ENCODE assay signal across 8 cellular contexts in genomic region chr7:112207106-112207592, GRCh38. TPM values are rescaled to one million over a fixed set of nuclear protein-coding genes. Genes with fewer than 3 reads are reported as not detected.
DNase-seq lines count a peak whose midpoint lies in the region; ATAC-seq, FAIRE-seq and TF ChIP-seq lines count a peak whose summit lies in the region.

No MANE protein-coding gene starts in this region.

- no CpG with 5 or more reads among the region's 8 CpGs for WGBS in iPS DF 6.9 (ENCODE audit: insufficient coverage, insufficient read length)
- 0 to 1% (median 1%) methylated on average over 8 of the region's 8 CpGs for WGBS in small intestine, 3 donors

- peaks cover 6% of the 10 kb centered on the region for H3K36me3 Mint-ChIP-seq in activated B cell treated with CpG ODN at 0.5 μM for 24 hours (ENCODE audit: low read depth)

- intact Hi-C loops in activated B cell treated with CpG ODN at 0.5 μM for 24 hours (cut with micrococcal nuclease) = loop anchor here (10.0 kb wide), 1 partner anchor 588 kb away; the partner anchor contains the start of gene TMEM168

- H3K27me3 Mint-ChIP-seq in activated B cell treated with CpG ODN at 0.5 μM for 24 hours = peaks cover 19% of the 10 kb centered on the region

- H3K27me3 ChIP-seq in BE2C = no peaks in the 10 kb centered on the region
- H3K27me3 ChIP-seq in H7 (ENCODE audit: control insufficient read depth, insufficient read depth, low read length) = no peaks in the 10 kb centered on the region
- H3K27me3 ChIP-seq in iPS DF 6.9 (ENCODE audit: control insufficient read depth, insufficient read depth, low read length) = no peaks in the 10 kb centered on the region
- peaks cover 0 to 2% of the 10 kb centered on the region in 2 donors for H3K27me3 ChIP-seq in small intestine (ENCODE audit: control insufficient read depth in 2 of 2, insufficient read depth in 2 of 2, low read length in 2 of 2)

- H3K4me1 ChIP-seq in BE2C (no peaks in the 10 kb centered on the region), iPS DF 6.9 (ENCODE audit: control insufficient read depth, insufficient read depth, low read length) (no peaks in the 10 kb centered on the region; the same call in 1 of the 2 replicates), small intestine (ENCODE audit: control insufficient read depth in 2 of 2, insufficient read depth in 1 of 2, low read depth in 1 of 2, low read length in 1 of 2) (peaks cover 0 to 12% of the 10 kb centered on the region in 2 donors)

- H3K4me1 Mint-ChIP-seq in activated B cell treated with CpG ODN at 0.5 μM for 24 hours = peaks cover 40% of the 10 kb centered on the region

- H3K4me3 ChIP-seq in BE2C (ENCODE audit: low read depth, low read length) = peak overlapping the region; percentile 97
- peak overlapping the region; percentile 92 for H3K4me3 ChIP-seq in H7 (ENCODE audit: insufficient read depth, low read depth, low read length)
- H3K4me3 ChIP-seq in iPS DF 6.9 (ENCODE audit: low read length) = peak overlapping the region; percentile 99; the same call in 1 of the 2 replicates
- H3K4me3 ChIP-seq in small intestine (ENCODE audit: low read depth in 1 of 2, low read length in 2 of 2) = peak overlapping the region; percentile 71 to 83

- H3K27ac Mint-ChIP-seq in activated B cell treated with CpG ODN at 0.5 μM for 24 hours = peak overlapping the region; percentile 83

- H3K9me3 Mint-ChIP-seq in activated B cell treated with CpG ODN at 0.5 μM for 24 hours = no peaks in the 10 kb centered on the region

- peak overlapping the region; percentile 97 for H3K4me3 Mint-ChIP-seq in activated B cell treated with CpG ODN at 0.5 μM for 24 hours

- CTCF ChIA-PET in activated B cell treated with CpG ODN at 0.5 μM for 24 hours (lab: Charles Lee) = no interaction called here

- no peaks in the 10 kb centered on the region for H3K36me3 ChIP-seq in BE2C
- H3K36me3 ChIP-seq in H7 (replicated peaks; ENCODE audit: control insufficient read depth, insufficient read depth, low read length) = no peaks in the 10 kb centered on the region
- no peaks in the 10 kb centered on the region for H3K36me3 ChIP-seq in iPS DF 6.9 (ENCODE audit: control insufficient read depth, insufficient read depth, low read length)
- no peaks in the 10 kb centered on the region for H3K36me3 ChIP-seq in small intestine (ENCODE audit: control insufficient read depth in 2 of 2, insufficient read depth in 2 of 2, low read length in 2 of 2)

- DNase-seq in BE2C (no peak), H7 (no peak), activated B cell treated with CpG ODN at 0.5 μM for 24 hours (no peak), iPS DF 6.9 (ENCODE audit: low read depth, low spot score) (no peak), small intestine (peak; percentile 29), NCI-H1105 treated with DMSO at 0.1 percent for 48 hours (lab: John Stamatoyannopoulos, UW) (no peak), DMS153 (lab: John Stamatoyannopoulos, UW) (no peak)

- H3K9me3 ChIP-seq in BE2C (no peaks in the 10 kb centered on the region), iPS DF 6.9 (ENCODE audit: control insufficient read depth, insufficient read depth, low read length) (no peaks in the 10 kb centered on the region), small intestine (ENCODE audit: control insufficient read depth, low read depth) (no peaks in the 10 kb centered on the region)

- no peak overlapping the region for H3K27ac ChIP-seq in iPS DF 6.9 (ENCODE audit: low read length)
- H3K27ac ChIP-seq in small intestine (ENCODE audit: low read depth in 1 of 2, low read length in 1 of 2) = peak overlapping the region; percentile 56 to 92

- ATAC-seq in activated B cell treated with CpG ODN at 0.5 μM for 24 hours (ENCODE audit: low read depth) (no peak), HG02678 (IDR thresholded peaks at IDR 0.05; ENCODE audit: unreplicated experiment) (no peak)

- POLR2A ChIA-PET in activated B cell treated with CpG ODN at 0.5 μM for 24 hours (lab: Charles Lee) = interaction anchor here (1.3 kb wide), 1 partner anchor 243 kb away, joined by 17 read pairs; the partner anchor contains the start of gene IFRD1

- TF ChIP-seq CTCF in BE2C (IDR thresholded peaks at IDR 0.05; ENCODE audit: low read depth, low read length) (no peak), activated B cell treated with CpG ODN at 0.5 μM for 24 hours (IDR thresholded peaks at IDR 0.05) (no peak)

- FAIRE-seq in small intestine (lab: Jason Lieb, UNC) = no peak

RNA-seq across cellular contexts. Expression of gene ZNF277, which starts 0.7 kb away (rescaled TPM):
- polyA plus RNA-seq in BE2C (2012; ENCODE audit: insufficient read depth, insufficient read length, low read depth) = 14.8 TPM
- total RNA-seq in H7 (2014; rRNA removed; shearing (Covaris generic)) = 29.8 and 43.3 TPM in 2 replicates
- total RNA-seq in activated B cell treated with CpG ODN at 0.5 μM for 24 hours = 12.6 and 13.1 TPM in 2 replicates
- 10 to 100 TPM; 15.8 to 25.4 (median 24.4) TPM for polyA plus RNA-seq in small intestine

RNA-seq across cellular contexts. Expression of gene DOCK4, which starts 0.9 kb away (rescaled TPM):
- 26.7 TPM for polyA plus RNA-seq in BE2C (2012; ENCODE audit: insufficient read depth, insufficient read length, low read depth)
- 16.1 and 18.2 TPM in 2 replicates for total RNA-seq in H7 (2014; rRNA removed; shearing (Covaris generic))
- 0.61 and 0.73 TPM in 2 replicates for total RNA-seq in activated B cell treated with CpG ODN at 0.5 μM for 24 hours
- 1 to 10 TPM in 2 of 3 donors, not detected in 1; 1.9 to 3.8 TPM for polyA plus RNA-seq in small intestine
